ENCODE assay signal across 8 cellular contexts in genomic region chr10:80077869-80078447, GRCh38. TPM values are rescaled to one million over a fixed set of nuclear protein-coding genes. Genes with fewer than 3 reads are reported as not detected.
DNase-seq lines count a peak whose midpoint lies in the region; ATAC-seq and TF ChIP-seq lines count a peak whose summit lies in the region.

No MANE protein-coding gene starts in this region.

- peak overlapping the region; percentile 89 for H3K4me2 ChIP-seq in BLaER1

- H3K27ac Mint-ChIP-seq in chondrocyte (ENCODE audit: unreplicated experiment), result peak overlapping the region; percentile 86
- H3K27ac Mint-ChIP-seq in naive thymus-derived CD8-positive, alpha-beta T cell, result peak overlapping the region; percentile 88 to 99 (median 98)

- 66% methylated on average over 14 of the region's 14 CpGs for WGBS in HUES64

- peak overlapping the region; percentile 74 for H3K4me3 ChIP-seq in BLaER1
- H3K4me3 ChIP-seq in HUES64 (ENCODE audit: low read length), result peak overlapping the region; percentile 95

- POLR2A ChIA-PET in naive thymus-derived CD8-positive, alpha-beta T cell (lab: Charles Lee), result interaction anchor here (1.4 kb wide), 1 partner anchor 126 kb away, joined by 4 read pairs; no protein-coding TSS in a partner anchor

- H3K9me3 ChIP-seq in BLaER1 (no peaks in the 10 kb centered on the region), HUES64 (ENCODE audit: insufficient read depth, low read depth, low read length) (no peaks in the 10 kb centered on the region)

- H4K20me1 ChIP-seq in BLaER1, result no peaks in the 10 kb centered on the region

- H3K27me3 Mint-ChIP-seq in chondrocyte (ENCODE audit: low read depth), result no peaks in the 10 kb centered on the region
- H3K27me3 Mint-ChIP-seq in naive thymus-derived CD8-positive, alpha-beta T cell, result no peaks in the 10 kb centered on the region

- ATAC-seq in naive thymus-derived CD8-positive, alpha-beta T cell, result no peak
- no peak for ATAC-seq in HG02678 (IDR thresholded peaks at IDR 0.05; ENCODE audit: unreplicated experiment)

- TF ChIP-seq CTCF in chondrocyte (IDR thresholded peaks at IDR 0.05), result no peak

- H3K27me3 ChIP-seq in BLaER1, result no peaks in the 10 kb centered on the region
- H3K27me3 ChIP-seq in HUES64 (ENCODE audit: insufficient read depth, low read length), result no peaks in the 10 kb centered on the region

- H3K27ac ChIP-seq in BLaER1 (peak overlapping the region; percentile 71), HUES64 (ENCODE audit: low read depth, low read length) (peak overlapping the region; percentile 96)

- peak overlapping the region; percentile 91 for H3K4me3 Mint-ChIP-seq in chondrocyte (ENCODE audit: unreplicated experiment)
- peak overlapping the region; percentile 87 to 99 (median 96) for H3K4me3 Mint-ChIP-seq in naive thymus-derived CD8-positive, alpha-beta T cell

- peak overlapping the region; percentile 78 for H3K9ac ChIP-seq in BLaER1
- peak overlapping the region; percentile 92 for H3K9ac ChIP-seq in HUES64 (ENCODE audit: low read depth, low read length)

- H3K36me3 ChIP-seq in BLaER1, result no peaks in the 10 kb centered on the region
- H3K36me3 ChIP-seq in HUES64 (ENCODE audit: insufficient read depth, low read length), result no peaks in the 10 kb centered on the region

- peaks cover 18% of the 10 kb centered on the region for H3K4me1 Mint-ChIP-seq in chondrocyte (ENCODE audit: low read depth)
- H3K4me1 Mint-ChIP-seq in naive thymus-derived CD8-positive, alpha-beta T cell, result peaks cover 9 to 24% (median 19%) of the 10 kb centered on the region in 4 donors

- H3K9me3 Mint-ChIP-seq in chondrocyte (ENCODE audit: low read depth), result no peaks in the 10 kb centered on the region
- no peaks in the 10 kb centered on the region for H3K9me3 Mint-ChIP-seq in naive thymus-derived CD8-positive, alpha-beta T cell

- peaks cover 16% of the 10 kb centered on the region for H3K4me1 ChIP-seq in BLaER1
- peaks cover 12% of the 10 kb centered on the region; the same call in 1 of the 2 replicates for H3K4me1 ChIP-seq in HUES64 (ENCODE audit: insufficient read depth, low read length)

- no peaks in the 10 kb centered on the region for H3K36me3 Mint-ChIP-seq in chondrocyte (ENCODE audit: low read depth)
- peaks cover 0 to 4% (median 3%) of the 10 kb centered on the region in 3 donors for H3K36me3 Mint-ChIP-seq in naive thymus-derived CD8-positive, alpha-beta T cell

- no peak for DNase-seq in chondrocyte (ENCODE audit: low spot score)
- DNase-seq in naive thymus-derived CD8-positive, alpha-beta T cell, result peak in 1 of 10 donors; percentile 1
- DNase-seq in NCI-H2196 (lab: John Stamatoyannopoulos, UW; ENCODE audit: unreplicated experiment), result no peak
- no peak for DNase-seq in stimulated activated CD4-positive, alpha-beta T cell treated with anti-CD3 and anti-CD28 coated beads, Interleukin-4, amount 100 ng/mL, for 4 hours
- no peak for DNase-seq in superior temporal gyrus (ENCODE audit: extremely low spot score)

RNA-seq across cellular contexts. Expression of gene TMEM254, which starts 0.5 kb away (rescaled TPM):
- polyA plus RNA-seq in HUES64 (2013, experiment 1 of 2), result 20.6 TPM
- polyA plus RNA-seq in HUES64 (2013, experiment 2 of 2), result 29.9 TPM
- total RNA-seq in chondrocyte, result 18.2 to 19.6 TPM (median 18.9 TPM) in 3 replicates
- total RNA-seq in naive thymus-derived CD8-positive, alpha-beta T cell, result 10 to 100 TPM; 12.8 to 13.0 TPM
- polyA plus RNA-seq in naive thymus-derived CD8-positive, alpha-beta T cell, result 10 to 100 TPM; 25.7 to 40.2 (median 31.1) TPM

RNA-seq across cellular contexts. Expression of gene PLAC9, which starts 54.6 kb away (rescaled TPM):
- polyA plus RNA-seq in HUES64 (2013, experiment 1 of 2), result 3.3 TPM
- 2.8 TPM for polyA plus RNA-seq in HUES64 (2013, experiment 2 of 2)
- total RNA-seq in chondrocyte, result 121 to 198 TPM (median 193 TPM) in 3 replicates
- not detected for total RNA-seq in naive thymus-derived CD8-positive, alpha-beta T cell
- under 1 TPM in 1 of 3 donors, not detected in 2; 0.32 TPM for polyA plus RNA-seq in naive thymus-derived CD8-positive, alpha-beta T cell

Comparison
In these comparisons a context has a peak if more than half of its experiments do, and no peak if none do; other contexts are left out.
1. RNA of gene PLAC9, which starts 54.6 kb away (total RNA-seq): 121 to 198 TPM in chondrocyte; not detected in naive thymus-derived CD8-positive, alpha-beta T cell; every median in the first group is over 100 times any median in the second.